8 cellular contexts compared by ENCODE assay signal in genomic region chr13:100674363-100674847, GRCh38. TPM values are rescaled to one million over a fixed set of nuclear protein-coding genes. Genes with fewer than 3 reads are reported as not detected.
DNase-seq lines count a peak whose midpoint lies in the region; ATAC-seq and TF ChIP-seq lines count a peak whose summit lies in the region.

Gene TMTC4 (minus strand): TSS chr13:100674795. CDS start chr13:100670362, 4,433 bp downstream.

- H3K27me3 Mint-ChIP-seq in activated T-helper 17 cell treated with anti-CD3 and anti-CD28 coated beads, Interleukin-2, amount 50 U/mL, for 72 hours = peaks cover 3% of the 10 kb centered on the region

- peak within 1 kb of the TSS; percentile 86 for H3K4me3 Mint-ChIP-seq in activated T-helper 17 cell treated with anti-CD3 and anti-CD28 coated beads, Interleukin-2, amount 50 U/mL, for 72 hours

- intact Hi-C loops in right cardiac atrium (cut with DNase I) = no loop called here
- intact Hi-C loops in sigmoid colon (cut with DNase I) = loop anchor here (2.0 to 10.0 kb wide), 2 partner anchors 710 to 1176 kb away; no protein-coding TSS in a partner anchor

- no peak for TF ChIP-seq EP300 in sigmoid colon (IDR thresholded peaks at IDR 0.05)

- H3K9me3 ChIP-seq in right cardiac atrium (ENCODE audit: control insufficient read depth, low read length) = no peaks in the 10 kb centered on the region
- H3K9me3 ChIP-seq in sigmoid colon = no peaks in the 10 kb centered on the region

- ATAC-seq in GM19468 (IDR thresholded peaks at IDR 0.05; ENCODE audit: extremely low read depth, unreplicated experiment) (peak; percentile 23), HG03558 (IDR thresholded peaks at IDR 0.05; ENCODE audit: extremely low read depth, unreplicated experiment) (peak; percentile 18), right cardiac atrium (no peak)
- ATAC-seq in activated T-helper 17 cell treated with anti-CD3 and anti-CD28 coated beads, Interleukin-2, amount 50 U/mL, for 72 hours (replicated peaks) = peak; percentile 51

- H3K9me3 Mint-ChIP-seq in activated T-helper 17 cell treated with anti-CD3 and anti-CD28 coated beads, Interleukin-2, amount 50 U/mL, for 72 hours = no peaks in the 10 kb centered on the region

- no peak for TF ChIP-seq CTCF in sigmoid colon (IDR thresholded peaks at IDR 0.05)

- H3K36me3 ChIP-seq in sigmoid colon = no peaks in the 10 kb centered on the region

- peaks cover 15% of the 10 kb centered on the region for H3K4me1 Mint-ChIP-seq in activated T-helper 17 cell treated with anti-CD3 and anti-CD28 coated beads, Interleukin-2, amount 50 U/mL, for 72 hours

- H3K4me3 ChIP-seq in right cardiac atrium (ENCODE audit: low read length) (peak within 1 kb of the TSS; percentile 92), sigmoid colon (peak within 1 kb of the TSS; percentile 55 to 96 (median 83))

- H3K36me3 Mint-ChIP-seq in activated T-helper 17 cell treated with anti-CD3 and anti-CD28 coated beads, Interleukin-2, amount 50 U/mL, for 72 hours (ENCODE audit: low read depth) = peaks cover 6% of the 10 kb centered on the region

- in situ Hi-C loops in Caki2 (cut with HindIII; ENCODE audit: low pct_unique_long_range_greater_than_20kb, low sequenced_read_pairs) = no loop called here

- peak within 1 kb of the TSS; percentile 88 for H3K27ac Mint-ChIP-seq in activated T-helper 17 cell treated with anti-CD3 and anti-CD28 coated beads, Interleukin-2, amount 50 U/mL, for 72 hours

- no peak for TF ChIP-seq POLR2A in sigmoid colon (IDR thresholded peaks at IDR 0.05)

- H3K4me1 ChIP-seq in right cardiac atrium (ENCODE audit: control insufficient read depth, insufficient read depth, low read length) (no peaks in the 10 kb centered on the region), sigmoid colon (peaks cover 0 to 21% (median 16%) of the 10 kb centered on the region in 4 donors)

- DNase-seq in Caki2 (ENCODE audit: low read depth) (no peak), right cardiac atrium (no peak), sigmoid colon (no peak), cerebellar nuclear complex (lab: John Stamatoyannopoulos, UW) (no peak), NCI-H1694 (lab: John Stamatoyannopoulos, UW) (no peak)

- H3K27ac ChIP-seq in right cardiac atrium (ENCODE audit: low read length) (peak within 1 kb of the TSS; percentile 73), sigmoid colon (peak within 1 kb of the TSS; percentile 87 to 95 (median 92))

- under 1% methylated on average over 72 of the region's 72 CpGs for WGBS in right cardiac atrium
- WGBS in sigmoid colon, 2 donors = 0 to 1% methylated on average over 72 of the region's 72 CpGs

- H3K27me3 ChIP-seq in right cardiac atrium (ENCODE audit: control insufficient read depth, insufficient read depth) (no peaks in the 10 kb centered on the region), sigmoid colon (no peaks in the 10 kb centered on the region)

RNA-seq across cellular contexts. Expression of gene TMTC4, which starts in this region (rescaled TPM):
- 19.5 and 35.3 TPM in 2 replicates for total RNA-seq in Caki2 (2014; rRNA removed; shearing (Covaris generic); ENCODE audit: low replicate concordance)
- 10 to 100 TPM; 11.5 to 14.0 TPM for total RNA-seq in activated T-helper 17 cell treated with anti-CD3 and anti-CD28 coated beads, Interleukin-2, amount 50 U/mL, for 72 hours
- total RNA-seq in right cardiac atrium (1 to 10 TPM; 4.6 to 9.1 (median 7.7) TPM), sigmoid colon (10 to 100 TPM in 2 of 4 donors, 1 to 10 TPM in 2; 8.6 to 16.9 (median 9.9) TPM)
- polyA plus RNA-seq in right cardiac atrium (3.8 TPM), sigmoid colon (1 to 10 TPM; 3.6 to 6.8 (median 3.7) TPM)

Comparison
In these comparisons a context has a peak if more than half of its experiments do, and no peak if none do; other contexts are left out.
1. ATAC-seq: peak in GM19468 (single experiment), HG03558 (single experiment) and activated T-helper 17 cell treated with anti-CD3 and anti-CD28 coated beads, Interleukin-2, amount 50 U/mL, for 72 hours (single experiment); none in right cardiac atrium (0 of 2).